In genomic region chr1:222019029-222019428, GRCh38 we compare ENCODE assay signal across 22 cellular contexts.
"Had no signal": no experiment of that assay in that cellular context is flagged by ENCODE, and none has a peak within 500 bp of the region (broad histone marks: within the 10 kb centered on the region; RNA-seq: fewer than 3 reads in every experiment).

No MANE protein-coding gene starts in this region.

- H3K36me3 ChIP-seq: MG63, SJCRH30 had no signal

- H3K27ac ChIP-seq: HL-60, SJCRH30 had no signal

- ATAC-seq: SK-N-SH treated with all-trans-retinoic acid at 6 μM for 48 hours had no signal

- H3K27me3 ChIP-seq: MG63, SJCRH30 had no signal

- H3K9me3 ChIP-seq: MG63, SJCRH30 had no signal

- DNase-seq: IMR-90, Karpas-422, KG1, MG63, NCI-H1092 treated with DMSO at 0.1 percent for 48 hours, NCI-H1436, NCI-H187, NCI-H2029, NCI-H2081 treated with DMSO at 0.1 percent for 48 hours, NCI-H2171, NCI-H226, NCI-H446, NCI-H510A, NCI-H524 treated with DMSO at 0.1 percent for 48 hours, NCI-H69, NCI-H774, RPMI8226, SHP77 treated with DMSO at 0.1 percent for 48 hours, SJCRH30 had no signal

- H3K4me1 ChIP-seq: SJCRH30 had no signal

- H3K4me3 ChIP-seq: MG63, SJCRH30 had no signal

- FAIRE-seq: RCC 7860 had no signal
